8 cellular contexts compared by ENCODE assay signal in the genomic region with DNA sequence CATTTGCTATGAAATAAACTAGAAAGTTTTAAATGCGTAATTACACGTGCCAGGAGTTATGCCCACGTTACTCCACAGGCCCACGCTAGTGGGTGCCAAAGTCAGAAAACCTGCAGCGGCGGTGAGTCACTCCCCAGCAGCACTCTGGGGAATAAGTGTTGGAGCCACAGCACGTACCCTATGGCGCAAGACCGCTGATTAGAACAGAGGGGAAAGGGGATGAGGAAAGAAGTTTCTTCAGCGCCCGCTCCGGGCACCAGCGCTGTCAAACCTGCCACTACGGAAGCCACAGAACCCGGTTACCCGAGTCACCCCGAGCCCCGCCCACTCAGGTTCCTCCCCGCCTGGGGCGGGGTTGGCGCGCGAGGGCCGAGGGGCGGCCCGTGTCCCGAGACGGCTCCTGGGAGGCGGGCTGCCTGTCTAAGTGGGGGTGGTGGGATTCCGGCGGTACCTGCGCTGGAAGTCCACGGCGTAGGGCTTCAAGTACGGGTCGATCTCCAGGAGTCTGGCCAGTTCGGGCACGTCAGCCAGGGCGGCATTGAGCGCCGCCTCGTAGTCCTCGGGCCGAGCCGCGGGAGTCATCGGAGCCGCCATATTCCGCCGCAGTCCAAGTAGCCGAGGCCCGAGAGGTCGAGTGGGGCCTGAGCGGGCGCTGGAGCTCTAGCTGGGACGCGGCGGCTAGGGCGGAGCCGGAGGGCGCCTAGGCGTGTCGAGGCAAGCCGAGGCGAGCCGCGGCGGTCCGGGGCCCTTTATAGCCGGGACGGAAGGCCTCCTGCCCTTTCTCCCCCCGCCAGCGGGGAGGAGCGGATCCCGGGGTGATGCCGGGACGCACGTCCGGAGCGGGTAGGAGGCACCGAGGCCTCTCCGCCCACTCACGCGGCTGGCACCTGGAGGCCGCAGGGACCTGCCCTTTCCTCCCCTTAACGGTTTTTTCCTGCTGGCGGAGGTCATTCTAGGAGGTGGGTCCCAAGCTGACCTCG.
DNase-seq lines count a peak whose midpoint lies in the region; ATAC-seq, FAIRE-seq and TF ChIP-seq lines count a peak whose summit lies in the region.

Gene GBE1, minus strand, starts transcription at position 722 of the 980 bp plus-strand sequence. Its CDS starts 128 bp downstream, at position 594.

- H3K4me1 ChIP-seq in OCI-LY1 (ENCODE audit: insufficient read depth, low read length, severe bottlenecking): peaks cover 23% of the 10 kb centered on the region

- peak within 1 kb of the TSS; percentile 75 for H3K4me2 ChIP-seq in OCI-LY1 (ENCODE audit: low read length)

- peak within 1 kb of the TSS; percentile 69 for H3K27ac ChIP-seq in OCI-LY1 (ENCODE audit: low read depth, low read length, poor library complexity, severe bottlenecking)

- no peaks in the 10 kb centered on the region for H3K27me3 ChIP-seq in OCI-LY1 (ENCODE audit: insufficient read depth, low read length)

- no peaks in the 10 kb centered on the region for H3K79me2 ChIP-seq in OCI-LY1 (ENCODE audit: insufficient read depth, low read length)

- peak within 1 kb of the TSS; percentile 62 for H3K9ac ChIP-seq in OCI-LY1 (ENCODE audit: low read length)

- FAIRE-seq in D721Med (lab: Jason Lieb, UNC): no peak

- peak within 1 kb of the TSS; percentile 31 for H2AFZ ChIP-seq in OCI-LY1 (ENCODE audit: low read length)

- H3F3A ChIP-seq in OCI-LY1 (ENCODE audit: insufficient read depth, low read length): no peaks in the 10 kb centered on the region

- DNase-seq in D721Med (ENCODE audit: insufficient read length, low spot score): peak; percentile 72
- peak in 75 of 76 experiments; percentile 36 to 95 (median 83) for DNase-seq in HUDEP-2 (lab: John Stamatoyannopoulos, UW; ENCODE audit: unreplicated experiment in 76 of 76)
- DNase-seq in activated CD8-positive, alpha-beta memory T cell treated with anti-CD3 and anti-CD28 coated beads, Interleukin-2, amount 50 U/mL, for 48 hours: peak; percentile 93
- peak; percentile 91 for DNase-seq in epidermal melanocyte (ENCODE audit: insufficient read length, low spot score)
- DNase-seq in middle frontal gyrus (ENCODE audit: extremely low spot score, low spot score): peak; percentile 79
- peak; percentile 80 to 82 for DNase-seq in stimulated activated CD8-positive, alpha-beta memory T cell treated with anti-CD3 and anti-CD28 coated beads, Interleukin-2, amount 100 ng/mL, for 48 hours (ENCODE audit: low read depth in 2 of 2)

- H3K9me3 ChIP-seq in OCI-LY1 (ENCODE audit: low read length): 0 out of 2 replicates have a peak, but pooled peaks cover 2% of the 10 kb centered on the region

- peak; percentile 22 for TF ChIP-seq CTCF in D721Med (IDR thresholded peaks at IDR 0.05; ENCODE audit: insufficient read depth, missing control alignments)
- TF ChIP-seq CTCF in OCI-LY1 (IDR thresholded peaks at IDR 0.05; ENCODE audit: low read length): peak; percentile 47

- H3K9me2 ChIP-seq in OCI-LY1 (ENCODE audit: low read depth, low read length): no peaks in the 10 kb centered on the region

- H3K4me3 ChIP-seq in OCI-LY1 (ENCODE audit: low read depth, low read length, poor library complexity, severe bottlenecking): peak within 1 kb of the TSS; percentile 61

- peaks cover 12% of the 10 kb centered on the region; the same call in 1 of the 2 replicates for H3K36me3 ChIP-seq in OCI-LY1 (ENCODE audit: insufficient read depth, low read length)

- peak; percentile 85 for ATAC-seq in GM21381 (IDR thresholded peaks at IDR 0.05; ENCODE audit: unreplicated experiment)

- H4K20me1 ChIP-seq in OCI-LY1 (ENCODE audit: insufficient read depth, low read length): no peaks in the 10 kb centered on the region

Comparison
In these comparisons a context has a peak if more than half of its experiments do, and no peak if none do; other contexts are left out.
1. Peak in every context shown above with its lines: DNase-seq, ATAC-seq, H3K4me3 ChIP-seq and H3K27ac ChIP-seq.